ENCODE assay signal across 1 cellular context in the genomic region with DNA sequence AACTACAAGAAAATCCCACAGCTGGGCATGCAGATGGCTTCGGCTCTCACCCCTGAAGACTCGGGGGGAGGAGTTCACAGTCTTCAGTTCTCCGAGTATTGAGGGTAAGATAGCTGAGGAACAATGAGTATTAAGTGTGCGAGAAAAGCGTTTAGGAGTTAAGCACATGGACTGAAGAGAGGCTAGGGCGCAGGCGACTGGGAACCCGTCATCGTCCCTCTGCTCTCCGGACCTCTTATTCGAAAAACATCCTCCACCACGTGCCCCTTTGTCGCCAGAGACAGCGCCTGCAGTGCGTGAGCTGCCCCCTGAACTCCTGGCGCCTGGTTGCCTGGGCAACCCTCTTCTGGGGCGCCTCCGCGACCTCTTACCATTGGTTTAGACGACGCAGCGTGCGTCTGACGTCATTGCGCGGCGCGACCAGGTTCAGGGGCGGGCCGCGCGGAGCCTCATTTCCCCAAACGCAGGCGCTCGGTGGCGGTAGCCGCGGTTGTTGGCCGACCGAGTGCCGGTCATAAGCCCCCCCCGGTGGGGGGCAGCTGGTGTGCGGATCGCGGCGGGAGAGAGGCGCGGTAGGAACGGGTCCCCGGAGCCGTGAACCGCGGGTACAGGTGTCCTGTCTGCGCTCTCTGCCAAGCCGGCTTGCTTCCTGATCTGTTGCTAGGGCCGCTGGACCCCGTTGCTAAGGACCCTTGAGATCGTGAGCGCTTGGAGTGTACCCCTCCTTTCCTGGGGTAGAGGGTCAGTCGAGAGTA.
A peak's percentile ranks its signal among the peaks of the same experiment; 100 is the strongest.
TF ChIP-seq lines count a peak whose summit lies in the region.

A gene (plus strand): TSS at position 452 of the 755 bp plus-strand sequence. CDS start 4,024 bp downstream, outside the sequence.

TF ChIP-seq in HEK293, 187 proteins besides CTCF, POLR2A, EP300 and RAD21 (continued from another document):
- TF ChIP-seq, protein P1, sequence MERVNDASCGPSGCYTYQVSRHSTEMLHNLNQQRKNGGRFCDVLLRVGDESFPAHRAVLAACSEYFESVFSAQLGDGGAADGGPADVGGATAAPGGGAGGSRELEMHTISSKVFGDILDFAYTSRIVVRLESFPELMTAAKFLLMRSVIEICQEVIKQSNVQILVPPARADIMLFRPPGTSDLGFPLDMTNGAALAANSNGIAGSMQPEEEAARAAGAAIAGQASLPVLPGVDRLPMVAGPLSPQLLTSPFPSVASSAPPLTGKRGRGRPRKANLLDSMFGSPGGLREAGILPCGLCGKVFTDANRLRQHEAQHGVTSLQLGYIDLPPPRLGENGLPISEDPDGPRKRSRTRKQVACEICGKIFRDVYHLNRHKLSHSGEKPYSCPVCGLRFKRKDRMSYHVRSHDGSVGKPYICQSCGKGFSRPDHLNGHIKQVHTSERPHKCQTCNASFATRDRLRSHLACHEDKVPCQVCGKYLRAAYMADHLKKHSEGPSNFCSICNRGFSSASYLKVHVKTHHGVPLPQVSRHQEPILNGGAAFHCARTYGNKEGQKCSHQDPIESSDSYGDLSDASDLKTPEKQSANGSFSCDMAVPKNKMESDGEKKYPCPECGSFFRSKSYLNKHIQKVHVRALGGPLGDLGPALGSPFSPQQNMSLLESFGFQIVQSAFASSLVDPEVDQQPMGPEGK (tag by site-specific recombination; IDR thresholded peaks at IDR 0.05): peak; percentile 25; the same call in 1 of the 2 replicates
- TF ChIP-seq, protein P2, sequence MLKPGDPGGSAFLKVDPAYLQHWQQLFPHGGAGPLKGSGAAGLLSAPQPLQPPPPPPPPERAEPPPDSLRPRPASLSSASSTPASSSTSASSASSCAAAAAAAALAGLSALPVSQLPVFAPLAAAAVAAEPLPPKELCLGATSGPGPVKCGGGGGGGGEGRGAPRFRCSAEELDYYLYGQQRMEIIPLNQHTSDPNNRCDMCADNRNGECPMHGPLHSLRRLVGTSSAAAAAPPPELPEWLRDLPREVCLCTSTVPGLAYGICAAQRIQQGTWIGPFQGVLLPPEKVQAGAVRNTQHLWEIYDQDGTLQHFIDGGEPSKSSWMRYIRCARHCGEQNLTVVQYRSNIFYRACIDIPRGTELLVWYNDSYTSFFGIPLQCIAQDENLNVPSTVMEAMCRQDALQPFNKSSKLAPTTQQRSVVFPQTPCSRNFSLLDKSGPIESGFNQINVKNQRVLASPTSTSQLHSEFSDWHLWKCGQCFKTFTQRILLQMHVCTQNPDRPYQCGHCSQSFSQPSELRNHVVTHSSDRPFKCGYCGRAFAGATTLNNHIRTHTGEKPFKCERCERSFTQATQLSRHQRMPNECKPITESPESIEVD (tag by site-specific recombination; IDR thresholded peaks at IDR 0.05): no peak
- TF ChIP-seq ZSCAN30 (tag by site-specific recombination; IDR thresholded peaks at IDR 0.05) (peak; percentile 60), ZXDB (tag by site-specific recombination; IDR thresholded peaks at IDR 0.05) (peak; percentile 76), ZNF785 (tag by site-specific recombination; IDR thresholded peaks at IDR 0.05) (no peak), MZF1 (tag by site-specific recombination; IDR thresholded peaks at IDR 0.05; ENCODE audit: borderline replicate concordance) (no peak), ZNF558 (tag by site-specific recombination; IDR thresholded peaks at IDR 0.05) (no peak), ZNF37A (tag by site-specific recombination; IDR thresholded peaks at IDR 0.05) (no peak), TCF7L2 (IDR thresholded peaks at IDR 0.05; ENCODE audit: borderline replicate concordance, low read depth, low read length) (no peak), ZNF211 (tag by site-specific recombination; IDR thresholded peaks at IDR 0.05; ENCODE audit: low read depth) (no peak), SALL2 (tag by site-specific recombination; IDR thresholded peaks at IDR 0.05; ENCODE audit: borderline replicate concordance) (no peak), GLI2 (tag by site-specific recombination; IDR thresholded peaks at IDR 0.05; ENCODE audit: borderline replicate concordance, low read depth) (no peak), MYNN (tag by site-specific recombination; IDR thresholded peaks at IDR 0.05; ENCODE audit: borderline replicate concordance) (peak; percentile 55; the same call in 1 of the 2 replicates), ZBTB1 (tag by site-specific recombination; IDR thresholded peaks at IDR 0.05) (no peak), ZNF354C (tag by site-specific recombination; IDR thresholded peaks at IDR 0.05; ENCODE audit: borderline replicate concordance, low read depth) (no peak), ZNF335 (tag by site-specific recombination; conservative IDR thresholded peaks at IDR 0.05) (peak; percentile 96), ZNF423 (tag by site-specific recombination; IDR thresholded peaks at IDR 0.05) (no peak), ZSCAN23 (tag by site-specific recombination; IDR thresholded peaks at IDR 0.05) (no peak), ZFHX2 (tag by site-specific recombination; conservative IDR thresholded peaks at IDR 0.05) (no peak), ZNF221 (tag by site-specific recombination; IDR thresholded peaks at IDR 0.05; ENCODE audit: borderline replicate concordance) (no peak), ZBTB21 (tag by site-specific recombination; IDR thresholded peaks at IDR 0.05) (peak; percentile 66), ZNF324 (tag by site-specific recombination; IDR thresholded peaks at IDR 0.05) (no peak), ZNF138 (tag by site-specific recombination; IDR thresholded peaks at IDR 0.05; ENCODE audit: borderline replicate concordance) (no peak), FEZF1 (tag by site-specific recombination; IDR thresholded peaks at IDR 0.05) (no peak), ZNF10 (tag by site-specific recombination; IDR thresholded peaks at IDR 0.05) (no peak), BCL11B (tag by site-specific recombination; IDR thresholded peaks at IDR 0.05; ENCODE audit: low read depth) (no peak), ZNF555 (tag by site-specific recombination; conservative IDR thresholded peaks at IDR 0.05) (no peak), ZNF623 (tag by site-specific recombination; IDR thresholded peaks at IDR 0.05) (no peak), ZNF629 (tag by site-specific recombination; IDR thresholded peaks at IDR 0.05) (peak; percentile 87), ZNF302 (tag by site-specific recombination; IDR thresholded peaks at IDR 0.05; ENCODE audit: low read depth) (no peak), ZNF155 (tag by site-specific recombination; IDR thresholded peaks at IDR 0.05) (no peak)
- TF ChIP-seq, protein P3, sequence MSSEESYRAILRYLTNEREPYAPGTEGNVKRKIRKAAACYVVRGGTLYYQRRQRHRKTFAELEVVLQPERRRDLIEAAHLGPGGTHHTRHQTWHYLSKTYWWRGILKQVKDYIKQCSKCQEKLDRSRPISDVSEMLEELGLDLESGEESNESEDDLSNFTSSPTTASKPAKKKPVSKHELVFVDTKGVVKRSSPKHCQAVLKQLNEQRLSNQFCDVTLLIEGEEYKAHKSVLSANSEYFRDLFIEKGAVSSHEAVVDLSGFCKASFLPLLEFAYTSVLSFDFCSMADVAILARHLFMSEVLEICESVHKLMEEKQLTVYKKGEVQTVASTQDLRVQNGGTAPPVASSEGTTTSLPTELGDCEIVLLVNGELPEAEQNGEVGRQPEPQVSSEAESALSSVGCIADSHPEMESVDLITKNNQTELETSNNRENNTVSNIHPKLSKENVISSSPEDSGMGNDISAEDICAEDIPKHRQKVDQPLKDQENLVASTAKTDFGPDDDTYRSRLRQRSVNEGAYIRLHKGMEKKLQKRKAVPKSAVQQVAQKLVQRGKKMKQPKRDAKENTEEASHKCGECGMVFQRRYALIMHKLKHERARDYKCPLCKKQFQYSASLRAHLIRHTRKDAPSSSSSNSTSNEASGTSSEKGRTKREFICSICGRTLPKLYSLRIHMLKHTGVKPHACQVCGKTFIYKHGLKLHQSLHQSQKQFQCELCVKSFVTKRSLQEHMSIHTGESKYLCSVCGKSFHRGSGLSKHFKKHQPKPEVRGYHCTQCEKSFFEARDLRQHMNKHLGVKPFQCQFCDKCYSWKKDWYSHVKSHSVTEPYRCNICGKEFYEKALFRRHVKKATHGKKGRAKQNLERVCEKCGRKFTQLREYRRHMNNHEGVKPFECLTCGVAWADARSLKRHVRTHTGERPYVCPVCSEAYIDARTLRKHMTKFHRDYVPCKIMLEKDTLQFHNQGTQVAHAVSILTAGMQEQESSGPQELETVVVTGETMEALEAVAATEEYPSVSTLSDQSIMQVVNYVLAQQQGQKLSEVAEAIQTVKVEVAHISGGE (tag by site-specific recombination; conservative IDR thresholded peaks at IDR 0.05; ENCODE audit: low read depth): no peak
- TF ChIP-seq, protein P4, sequence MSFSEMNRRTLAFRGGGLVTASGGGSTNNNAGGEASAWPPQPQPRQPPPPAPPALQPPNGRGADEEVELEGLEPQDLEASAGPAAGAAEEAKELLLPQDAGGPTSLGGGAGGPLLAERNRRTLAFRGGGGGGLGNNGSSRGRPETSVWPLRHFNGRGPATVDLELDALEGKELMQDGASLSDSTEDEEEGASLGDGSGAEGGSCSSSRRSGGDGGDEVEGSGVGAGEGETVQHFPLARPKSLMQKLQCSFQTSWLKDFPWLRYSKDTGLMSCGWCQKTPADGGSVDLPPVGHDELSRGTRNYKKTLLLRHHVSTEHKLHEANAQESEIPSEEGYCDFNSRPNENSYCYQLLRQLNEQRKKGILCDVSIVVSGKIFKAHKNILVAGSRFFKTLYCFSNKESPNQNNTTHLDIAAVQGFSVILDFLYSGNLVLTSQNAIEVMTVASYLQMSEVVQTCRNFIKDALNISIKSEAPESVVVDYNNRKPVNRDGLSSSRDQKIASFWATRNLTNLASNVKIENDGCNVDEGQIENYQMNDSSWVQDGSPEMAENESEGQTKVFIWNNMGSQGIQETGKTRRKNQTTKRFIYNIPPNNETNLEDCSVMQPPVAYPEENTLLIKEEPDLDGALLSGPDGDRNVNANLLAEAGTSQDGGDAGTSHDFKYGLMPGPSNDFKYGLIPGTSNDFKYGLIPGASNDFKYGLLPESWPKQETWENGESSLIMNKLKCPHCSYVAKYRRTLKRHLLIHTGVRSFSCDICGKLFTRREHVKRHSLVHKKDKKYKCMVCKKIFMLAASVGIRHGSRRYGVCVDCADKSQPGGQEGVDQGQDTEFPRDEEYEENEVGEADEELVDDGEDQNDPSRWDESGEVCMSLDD (tag by site-specific recombination; IDR thresholded peaks at IDR 0.05): peak; percentile 59
- TF ChIP-seq, protein P5, sequence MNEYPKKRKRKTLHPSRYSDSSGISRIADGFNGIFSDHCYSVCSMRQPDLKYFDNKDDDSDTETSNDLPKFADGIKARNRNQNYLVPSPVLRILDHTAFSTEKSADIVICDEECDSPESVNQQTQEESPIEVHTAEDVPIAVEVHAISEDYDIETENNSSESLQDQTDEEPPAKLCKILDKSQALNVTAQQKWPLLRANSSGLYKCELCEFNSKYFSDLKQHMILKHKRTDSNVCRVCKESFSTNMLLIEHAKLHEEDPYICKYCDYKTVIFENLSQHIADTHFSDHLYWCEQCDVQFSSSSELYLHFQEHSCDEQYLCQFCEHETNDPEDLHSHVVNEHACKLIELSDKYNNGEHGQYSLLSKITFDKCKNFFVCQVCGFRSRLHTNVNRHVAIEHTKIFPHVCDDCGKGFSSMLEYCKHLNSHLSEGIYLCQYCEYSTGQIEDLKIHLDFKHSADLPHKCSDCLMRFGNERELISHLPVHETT (tag by site-specific recombination; IDR thresholded peaks at IDR 0.05): no peak
- TF ChIP-seq, protein P6, sequence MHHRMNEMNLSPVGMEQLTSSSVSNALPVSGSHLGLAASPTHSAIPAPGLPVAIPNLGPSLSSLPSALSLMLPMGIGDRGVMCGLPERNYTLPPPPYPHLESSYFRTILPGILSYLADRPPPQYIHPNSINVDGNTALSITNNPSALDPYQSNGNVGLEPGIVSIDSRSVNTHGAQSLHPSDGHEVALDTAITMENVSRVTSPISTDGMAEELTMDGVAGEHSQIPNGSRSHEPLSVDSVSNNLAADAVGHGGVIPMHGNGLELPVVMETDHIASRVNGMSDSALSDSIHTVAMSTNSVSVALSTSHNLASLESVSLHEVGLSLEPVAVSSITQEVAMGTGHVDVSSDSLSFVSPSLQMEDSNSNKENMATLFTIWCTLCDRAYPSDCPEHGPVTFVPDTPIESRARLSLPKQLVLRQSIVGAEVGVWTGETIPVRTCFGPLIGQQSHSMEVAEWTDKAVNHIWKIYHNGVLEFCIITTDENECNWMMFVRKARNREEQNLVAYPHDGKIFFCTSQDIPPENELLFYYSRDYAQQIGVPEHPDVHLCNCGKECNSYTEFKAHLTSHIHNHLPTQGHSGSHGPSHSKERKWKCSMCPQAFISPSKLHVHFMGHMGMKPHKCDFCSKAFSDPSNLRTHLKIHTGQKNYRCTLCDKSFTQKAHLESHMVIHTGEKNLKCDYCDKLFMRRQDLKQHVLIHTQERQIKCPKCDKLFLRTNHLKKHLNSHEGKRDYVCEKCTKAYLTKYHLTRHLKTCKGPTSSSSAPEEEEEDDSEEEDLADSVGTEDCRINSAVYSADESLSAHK (tag by site-specific recombination; IDR thresholded peaks at IDR 0.05): peak; percentile 11; the same call in 1 of the 2 replicates
- TF ChIP-seq, protein P7, sequence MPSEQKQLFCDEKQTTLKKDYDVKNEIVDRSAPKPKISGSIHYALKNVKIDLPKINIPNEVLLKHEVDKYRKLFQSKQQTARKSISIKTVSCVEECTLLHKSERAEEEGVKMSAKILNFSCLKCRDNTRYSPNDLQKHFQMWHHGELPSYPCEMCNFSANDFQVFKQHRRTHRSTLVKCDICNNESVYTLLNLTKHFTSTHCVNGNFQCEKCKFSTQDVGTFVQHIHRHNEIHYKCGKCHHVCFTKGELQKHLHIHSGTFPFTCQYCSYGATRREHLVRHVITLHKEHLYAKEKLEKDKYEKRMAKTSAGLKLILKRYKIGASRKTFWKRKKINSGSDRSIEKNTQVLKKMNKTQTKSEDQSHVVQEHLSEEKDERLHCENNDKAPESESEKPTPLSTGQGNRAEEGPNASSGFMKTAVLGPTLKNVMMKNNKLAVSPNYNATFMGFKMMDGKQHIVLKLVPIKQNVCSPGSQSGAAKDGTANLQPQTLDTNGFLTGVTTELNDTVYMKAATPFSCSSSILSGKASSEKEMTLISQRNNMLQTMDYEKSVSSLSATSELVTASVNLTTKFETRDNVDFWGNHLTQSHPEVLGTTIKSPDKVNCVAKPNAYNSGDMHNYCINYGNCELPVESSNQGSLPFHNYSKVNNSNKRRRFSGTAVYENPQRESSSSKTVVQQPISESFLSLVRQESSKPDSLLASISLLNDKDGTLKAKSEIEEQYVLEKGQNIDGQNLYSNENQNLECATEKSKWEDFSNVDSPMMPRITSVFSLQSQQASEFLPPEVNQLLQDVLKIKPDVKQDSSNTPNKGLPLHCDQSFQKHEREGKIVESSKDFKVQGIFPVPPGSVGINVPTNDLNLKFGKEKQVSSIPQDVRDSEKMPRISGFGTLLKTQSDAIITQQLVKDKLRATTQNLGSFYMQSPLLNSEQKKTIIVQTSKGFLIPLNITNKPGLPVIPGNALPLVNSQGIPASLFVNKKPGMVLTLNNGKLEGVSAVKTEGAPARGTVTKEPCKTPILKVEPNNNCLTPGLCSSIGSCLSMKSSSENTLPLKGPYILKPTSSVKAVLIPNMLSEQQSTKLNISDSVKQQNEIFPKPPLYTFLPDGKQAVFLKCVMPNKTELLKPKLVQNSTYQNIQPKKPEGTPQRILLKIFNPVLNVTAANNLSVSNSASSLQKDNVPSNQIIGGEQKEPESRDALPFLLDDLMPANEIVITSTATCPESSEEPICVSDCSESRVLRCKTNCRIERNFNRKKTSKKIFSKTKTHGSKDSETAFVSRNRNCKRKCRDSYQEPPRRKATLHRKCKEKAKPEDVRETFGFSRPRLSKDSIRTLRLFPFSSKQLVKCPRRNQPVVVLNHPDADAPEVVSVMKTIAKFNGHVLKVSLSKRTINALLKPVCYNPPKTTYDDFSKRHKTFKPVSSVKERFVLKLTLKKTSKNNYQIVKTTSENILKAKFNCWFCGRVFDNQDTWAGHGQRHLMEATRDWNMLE (tag by site-specific recombination; conservative IDR thresholded peaks at IDR 0.05; ENCODE audit: low read depth): 0 out of 2 replicates have a peak, but pooled peaks have one; percentile 27
TF ChIP-seq in HEK293: peak in this region for 23.
